Comparison of ENCODE assay signal across 1 cellular context in the genomic region with DNA sequence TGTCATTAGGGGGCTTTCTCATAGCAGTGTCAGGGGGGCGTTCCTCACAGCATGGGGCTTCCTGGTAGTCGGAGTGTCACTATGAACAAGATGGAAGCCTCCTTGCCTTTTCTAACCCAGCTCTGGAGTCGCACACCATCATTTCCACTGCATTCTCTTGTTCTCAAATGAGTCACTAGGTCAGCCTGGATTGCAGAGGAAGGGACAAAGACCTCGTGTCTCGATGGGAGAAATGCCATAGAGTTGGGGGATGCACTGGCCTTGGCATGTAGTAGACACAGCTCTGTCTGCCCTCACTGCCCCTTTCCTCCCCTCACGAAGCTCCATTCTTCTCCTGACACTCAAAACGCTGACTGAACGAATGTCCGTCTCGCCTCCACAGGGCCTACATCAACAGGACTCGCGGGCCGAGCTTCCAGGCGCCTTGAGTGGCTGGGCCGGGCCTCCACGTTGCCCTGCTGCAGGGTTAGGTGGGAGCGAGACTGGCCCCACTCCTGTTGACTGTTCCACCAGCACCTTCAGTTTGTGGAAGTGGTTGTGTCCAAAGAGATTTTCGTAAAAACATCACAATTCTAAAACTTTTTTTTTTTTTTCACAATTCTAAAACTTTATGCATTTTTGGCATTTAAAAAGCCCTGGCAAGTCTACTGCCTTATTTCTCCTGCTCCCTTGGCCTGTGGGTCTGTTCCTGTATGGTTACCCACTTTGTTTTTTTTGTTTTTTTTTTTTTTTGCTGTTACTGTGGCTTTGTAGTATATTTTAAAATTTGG.
TF ChIP-seq lines count a peak whose summit lies in the region.

No MANE protein-coding gene starts in this region.

TF ChIP-seq in SK-N-SH, 30 proteins besides CTCF, POLR2A, EP300 and RAD21 (continued from another document):
- TF ChIP-seq REST (IDR thresholded peaks at IDR 0.05; ENCODE audit: low read depth, low read length) (no peak), TCF12 (IDR thresholded peaks at IDR 0.05) (no peak), NRF1 (IDR thresholded peaks at IDR 0.05; ENCODE audit: low read depth, low read length) (no peak), RCOR1 (IDR thresholded peaks at IDR 0.05; ENCODE audit: low read length) (no peak), SIN3A (IDR thresholded peaks at IDR 0.05; ENCODE audit: borderline replicate concordance, low read depth, low read length) (no peak), RXRA (IDR thresholded peaks at IDR 0.05; ENCODE audit: borderline replicate concordance, low read depth) (no peak), IRF3 (IDR thresholded peaks at IDR 0.05; ENCODE audit: low read depth, low read length) (no peak), MEF2A (IDR thresholded peaks at IDR 0.05; ENCODE audit: borderline replicate concordance, low read depth) (no peak), TEAD4 (IDR thresholded peaks at IDR 0.05; ENCODE audit: borderline replicate concordance, insufficient read depth) (no peak), FOSL2 (IDR thresholded peaks at IDR 0.05; ENCODE audit: borderline replicate concordance, low read depth) (no peak), TAF1 (IDR thresholded peaks at IDR 0.05; ENCODE audit: borderline replicate concordance, low read depth, low read length) (no peak), FOXM1 (IDR thresholded peaks at IDR 0.05; ENCODE audit: low read depth) (no peak)
- TF ChIP-seq, protein P1, sequence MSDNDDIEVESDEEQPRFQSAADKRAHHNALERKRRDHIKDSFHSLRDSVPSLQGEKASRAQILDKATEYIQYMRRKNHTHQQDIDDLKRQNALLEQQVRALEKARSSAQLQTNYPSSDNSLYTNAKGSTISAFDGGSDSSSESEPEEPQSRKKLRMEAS (IDR thresholded peaks at IDR 0.05; ENCODE audit: low read depth): no peak
- TF ChIP-seq, protein P2, sequence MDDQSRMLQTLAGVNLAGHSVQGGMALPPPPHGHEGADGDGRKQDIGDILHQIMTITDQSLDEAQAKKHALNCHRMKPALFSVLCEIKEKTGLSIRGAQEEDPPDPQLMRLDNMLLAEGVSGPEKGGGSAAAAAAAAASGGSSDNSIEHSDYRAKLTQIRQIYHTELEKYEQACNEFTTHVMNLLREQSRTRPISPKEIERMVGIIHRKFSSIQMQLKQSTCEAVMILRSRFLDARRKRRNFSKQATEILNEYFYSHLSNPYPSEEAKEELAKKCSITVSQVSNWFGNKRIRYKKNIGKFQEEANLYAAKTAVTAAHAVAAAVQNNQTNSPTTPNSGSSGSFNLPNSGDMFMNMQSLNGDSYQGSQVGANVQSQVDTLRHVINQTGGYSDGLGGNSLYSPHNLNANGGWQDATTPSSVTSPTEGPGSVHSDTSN (IDR thresholded peaks at IDR 0.05): no peak
- TF ChIP-seq, protein P3, sequence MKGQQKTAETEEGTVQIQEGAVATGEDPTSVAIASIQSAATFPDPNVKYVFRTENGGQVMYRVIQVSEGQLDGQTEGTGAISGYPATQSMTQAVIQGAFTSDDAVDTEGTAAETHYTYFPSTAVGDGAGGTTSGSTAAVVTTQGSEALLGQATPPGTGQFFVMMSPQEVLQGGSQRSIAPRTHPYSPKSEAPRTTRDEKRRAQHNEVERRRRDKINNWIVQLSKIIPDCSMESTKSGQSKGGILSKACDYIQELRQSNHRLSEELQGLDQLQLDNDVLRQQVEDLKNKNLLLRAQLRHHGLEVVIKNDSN (IDR thresholded peaks at IDR 0.05; ENCODE audit: borderline replicate concordance, low read depth): no peak
